23 cellular contexts compared by ENCODE assay signal in the genomic region with DNA sequence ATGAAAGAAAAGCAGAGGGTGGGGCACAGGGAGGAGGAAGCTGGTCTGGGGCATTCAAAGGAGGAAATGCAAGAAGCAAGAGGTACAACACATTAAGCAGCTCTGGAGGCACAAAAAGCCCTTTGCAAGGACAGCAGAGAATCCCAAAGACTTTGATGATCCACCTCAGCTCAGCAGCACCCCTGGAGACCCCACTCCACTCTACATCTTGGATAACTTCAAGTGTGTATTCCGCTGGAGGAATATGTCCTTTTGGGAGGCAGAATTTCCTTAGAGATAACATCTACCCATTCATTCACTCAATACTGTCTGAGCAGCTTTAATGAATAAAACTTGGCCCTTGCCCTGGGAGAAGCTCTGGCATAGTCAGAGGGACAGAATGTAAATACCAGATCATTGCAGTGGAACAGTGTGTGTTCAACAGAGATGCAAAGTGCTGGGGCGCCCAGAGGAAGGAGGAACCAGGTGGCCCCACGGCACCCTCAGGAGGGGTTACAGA.
A peak's percentile ranks its signal among the peaks of the same experiment; 100 is the strongest.
DNase-seq lines count a peak whose midpoint lies in the region; ATAC-seq and TF ChIP-seq lines count a peak whose summit lies in the region.
"Had no signal": no experiment of that assay in that cellular context is flagged by ENCODE, and none has a peak within 500 bp of the region (broad histone marks: within the 10 kb centered on the region; RNA-seq: fewer than 3 reads in every experiment).

No MANE protein-coding gene starts in this region.

- no peak overlapping the region for H3K27ac ChIP-seq in endodermal cell (ENCODE audit: low read depth, low read length)
- H3K27ac ChIP-seq: HL-60, neutrophil, psoas muscle, upper lobe of right lung had no signal

- H3K27me3 Mint-ChIP-seq in endodermal cell (ENCODE audit: insufficient read depth) = peaks cover 51% of the 10 kb centered on the region
- no peaks in the 10 kb centered on the region for H3K27me3 Mint-ChIP-seq in stimulated activated naive CD8-positive, alpha-beta T cell treated with anti-CD3 and anti-CD28 coated beads, Interleukin-15, amount 100 ng/mL, for 72 hours
- H3K27me3 Mint-ChIP-seq: activated CD4-positive, alpha-beta T cell treated with anti-CD3 and anti-CD28 coated beads, Interleukin-2, amount 10 ng/mL, durations not matched to agents 24 days and 14 days had no signal

- TF ChIP-seq CTCF in endodermal cell (conservative IDR thresholded peaks at IDR 0.05) = peak; percentile 20

- no peak overlapping the region for H3K4me3 ChIP-seq in endodermal cell (ENCODE audit: low read length)
- H3K4me3 ChIP-seq: HAP-1, lung, psoas muscle, upper lobe of right lung had no signal

- no peaks in the 10 kb centered on the region for H3K36me3 ChIP-seq in endodermal cell (ENCODE audit: control insufficient read depth, insufficient read depth, low read length)
- H3K36me3 ChIP-seq: HAP-1, neutrophil, upper lobe of right lung had no signal

- no peak overlapping the region for H3K9ac ChIP-seq in endodermal cell (ENCODE audit: extremely low read depth, low read length, poor library complexity, severe bottlenecking)

- H3K9me3 ChIP-seq in endodermal cell (ENCODE audit: control insufficient read depth, low read length) = peaks cover 7% of the 10 kb centered on the region
- H3K9me3 ChIP-seq: HAP-1, neutrophil, upper lobe of right lung had no signal

- no peaks in the 10 kb centered on the region for H3K4me1 ChIP-seq in endodermal cell (ENCODE audit: control insufficient read depth, insufficient read depth, low read length)
- H3K4me1 ChIP-seq: HAP-1, psoas muscle, upper lobe of right lung had no signal

- H3K27ac Mint-ChIP-seq in endodermal cell = no peak overlapping the region
- no peak overlapping the region for H3K27ac Mint-ChIP-seq in stimulated activated naive CD8-positive, alpha-beta T cell treated with anti-CD3 and anti-CD28 coated beads, Interleukin-15, amount 100 ng/mL, for 72 hours
- H3K27ac Mint-ChIP-seq: activated CD4-positive, alpha-beta T cell treated with anti-CD3 and anti-CD28 coated beads, Interleukin-2, amount 10 ng/mL, durations not matched to agents 24 days and 14 days; activated T-cell treated with anti-CD3 and anti-CD28 coated beads, Interleukin-2, amount 50 U/mL, for 72 hours had no signal

- H3K4me3 Mint-ChIP-seq in endodermal cell = no peak overlapping the region
- H3K4me3 Mint-ChIP-seq in stimulated activated naive CD8-positive, alpha-beta T cell treated with anti-CD3 and anti-CD28 coated beads, Interleukin-15, amount 100 ng/mL, for 72 hours = no peak overlapping the region
- H3K4me3 Mint-ChIP-seq: activated CD4-positive, alpha-beta T cell treated with anti-CD3 and anti-CD28 coated beads, Interleukin-2, amount 10 ng/mL, durations not matched to agents 24 days and 14 days; activated T-cell treated with anti-CD3 and anti-CD28 coated beads, Interleukin-2, amount 50 U/mL, for 72 hours had no signal

- peaks cover 12% of the 10 kb centered on the region for H3K4me1 Mint-ChIP-seq in endodermal cell
- H3K4me1 Mint-ChIP-seq in stimulated activated naive CD8-positive, alpha-beta T cell treated with anti-CD3 and anti-CD28 coated beads, Interleukin-15, amount 100 ng/mL, for 72 hours = no peaks in the 10 kb centered on the region
- H3K4me1 Mint-ChIP-seq: activated CD4-positive, alpha-beta T cell treated with anti-CD3 and anti-CD28 coated beads, Interleukin-2, amount 10 ng/mL, durations not matched to agents 24 days and 14 days had no signal

- H3K9me3 Mint-ChIP-seq in endodermal cell = peaks cover 21% of the 10 kb centered on the region
- peaks cover 32 to 61% of the 10 kb centered on the region in 2 donors for H3K9me3 Mint-ChIP-seq in stimulated activated naive CD8-positive, alpha-beta T cell treated with anti-CD3 and anti-CD28 coated beads, Interleukin-15, amount 100 ng/mL, for 72 hours

- 88 to 92% methylated on average over 3 of the region's 3 CpGs for WGBS in endodermal cell (ENCODE audit: insufficient coverage in 1 of 2, insufficient read length in 1 of 2), 2 experiments

- no peaks in the 10 kb centered on the region for H3K36me3 Mint-ChIP-seq in endodermal cell (ENCODE audit: low read depth)

- peak; percentile 12 for DNase-seq in SKM-1 treated with dmso at 0.1 percent for 144 hours (lab: John Stamatoyannopoulos, UW; ENCODE audit: unreplicated experiment)
- no peak for DNase-seq in SKM-1 (lab: John Stamatoyannopoulos, UW; ENCODE audit: unreplicated experiment)
- peak; percentile 9 for DNase-seq in MV-4-11 (lab: John Stamatoyannopoulos, UW)
- no peak for DNase-seq in endodermal cell
- no peak for DNase-seq in left lobe of liver (ENCODE audit: low spot score)
- DNase-seq in stimulated activated naive CD8-positive, alpha-beta T cell treated with anti-CD3 and anti-CD28 coated beads, Interleukin-15, amount 100 ng/mL, for 72 hours = no peak
- DNase-seq: activated CD4-positive, alpha-beta T cell treated with anti-CD3 and anti-CD28 coated beads, Interleukin-2, amount 10 ng/mL, durations not matched to agents 24 days and 14 days; activated naive CD4-positive, alpha-beta T cell treated with anti-CD3 and anti-CD28 coated beads, Interleukin-2, amount 50 U/mL, for 16 hours; activated T-cell treated with anti-CD3 and anti-CD28 coated beads, Interleukin-2, amount 50 U/mL, for 72 hours; NCI-H1436; NCI-H446; psoas muscle; SHP77 treated with DMSO at 0.1 percent for 48 hours; substantia nigra; T-helper 1 cell; upper lobe of right lung had no signal

- ATAC-seq in GM18870 (IDR thresholded peaks at IDR 0.05; ENCODE audit: unreplicated experiment) (no peak), left lobe of liver (no peak), GM19035 (IDR thresholded peaks at IDR 0.05; ENCODE audit: unreplicated experiment) (no peak)
- ATAC-seq in stimulated activated naive CD8-positive, alpha-beta T cell treated with anti-CD3 and anti-CD28 coated beads, Interleukin-15, amount 100 ng/mL, for 72 hours = no peak
- ATAC-seq: activated T-cell treated with anti-CD3 and anti-CD28 coated beads, Interleukin-2, amount 50 U/mL, for 72 hours; Panc1; psoas muscle; upper lobe of right lung had no signal

- H3K27me3 ChIP-seq in endodermal cell (ENCODE audit: control insufficient read depth, insufficient read depth, low read length, poor library complexity, severe bottlenecking) = peaks cover 38% of the 10 kb centered on the region
- H3K27me3 ChIP-seq: neutrophil, upper lobe of right lung had no signal

Comparison
In these comparisons a context has a peak if more than half of its experiments do, and no peak if none do; other contexts are left out.
1. DNase-seq: peak in SKM-1 treated with dmso at 0.1 percent for 144 hours (single experiment) and MV-4-11 (single experiment); none in SKM-1 (single experiment), endodermal cell (single experiment), left lobe of liver (single experiment) and stimulated activated naive CD8-positive, alpha-beta T cell treated with anti-CD3 and anti-CD28 coated beads, Interleukin-15, amount 100 ng/mL, for 72 hours (0 of 2).